Comparison of ENCODE assay signal across 8 cellular contexts in the genomic region with DNA sequence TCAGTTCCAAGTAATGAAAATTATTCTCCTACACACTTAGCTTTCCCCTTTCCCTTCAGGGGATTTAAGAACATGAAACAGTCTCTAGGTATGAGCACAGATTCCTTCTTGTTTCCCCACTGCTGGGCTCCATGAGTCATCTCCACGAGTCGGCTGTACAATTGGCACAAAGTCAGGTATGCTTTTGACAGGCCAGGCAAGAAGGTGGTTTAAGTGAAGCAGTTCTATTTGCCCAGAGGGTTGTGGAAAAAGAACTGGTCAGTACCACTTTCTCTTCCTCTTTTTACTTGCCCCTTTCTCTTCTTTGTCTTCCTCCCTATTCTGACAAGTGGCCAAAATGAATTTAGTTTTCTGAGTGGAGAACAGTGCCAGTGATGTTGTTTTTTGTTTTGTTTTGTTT. TPM values are rescaled to one million over a fixed set of nuclear protein-coding genes. Genes with fewer than 3 reads are reported as not detected.
DNase-seq lines count a peak whose midpoint lies in the region; ATAC-seq and TF ChIP-seq lines count a peak whose summit lies in the region.

No MANE protein-coding gene starts in this region.

- WGBS in SK-N-SH (ENCODE audit: low lambda C conversion rate): 7% methylated on average over 2 of the region's 2 CpGs

- peaks cover 19% of the 10 kb centered on the region; the same call in 1 of the 2 replicates for H4K20me1 ChIP-seq in SK-N-SH (ENCODE audit: insufficient read depth)

- H3K27me3 Mint-ChIP-seq in natural killer cell treated with Interleukin-12 subunit alpha and Interleukin-12 subunit beta and Interleukin-15 and Interleukin-18, amount 100 ng/mL, for 72 hours: no peaks in the 10 kb centered on the region

- H3K4me2 ChIP-seq in SK-N-SH: peak overlapping the region; percentile 20; the same call in 1 of the 2 replicates

- CTCF ChIA-PET in SK-N-SH (lab: Yijun Ruan, JAX): no interaction called here

- no peak overlapping the region for H3K27ac Mint-ChIP-seq in stimulated activated effector memory CD8-positive, alpha-beta T cell treated with anti-CD3 and anti-CD28 coated beads, Interleukin-12 subunit alpha, Interleukin-12 subunit beta, amount 100 ng/mL, for 72 hours
- H3K27ac Mint-ChIP-seq in natural killer cell treated with Interleukin-12 subunit alpha and Interleukin-12 subunit beta and Interleukin-15 and Interleukin-18, amount 100 ng/mL, for 72 hours: no peak overlapping the region

- H3K9me3 ChIP-seq in SK-N-SH: no peaks in the 10 kb centered on the region

- H3K36me3 ChIP-seq in SK-N-SH (replicated peaks in 1 of 2; ENCODE audit: control insufficient read depth in 1 of 2, insufficient read depth in 2 of 2, low read length in 1 of 2): peaks cover 54 to 88% of the 10 kb centered on the region in 2 experiments

- TF ChIP-seq EP300 in SK-N-SH (IDR thresholded peaks at IDR 0.05; ENCODE audit: borderline replicate concordance in 1 of 2, low read depth in 1 of 2, low read length in 1 of 2): peak in 1 of 2 experiments; percentile 48; a peak in 1 of 4 replicates

- H3K9me2 ChIP-seq in SK-N-SH: no peaks in the 10 kb centered on the region

- peaks cover 100% of the 10 kb centered on the region for H3K36me3 Mint-ChIP-seq in stimulated activated effector memory CD8-positive, alpha-beta T cell treated with anti-CD3 and anti-CD28 coated beads, Interleukin-12 subunit alpha, Interleukin-12 subunit beta, amount 100 ng/mL, for 72 hours
- peaks cover 21% of the 10 kb centered on the region for H3K36me3 Mint-ChIP-seq in natural killer cell treated with Interleukin-12 subunit alpha and Interleukin-12 subunit beta and Interleukin-15 and Interleukin-18, amount 100 ng/mL, for 72 hours

- POLR2A ChIA-PET in SK-N-SH (lab: Yijun Ruan, JAX): no interaction called here

- H3K4me1 ChIP-seq in SK-N-SH (ENCODE audit: control insufficient read depth in 1 of 2, insufficient read depth in 2 of 2, low read depth in 1 of 2, low read length in 1 of 2) (peaks cover 0 to 16% of the 10 kb centered on the region in 2 experiments; a peak in 1 of 4 replicates), foreskin keratinocyte (peaks cover 23% of the 10 kb centered on the region)

- no peak for TF ChIP-seq RAD21 in SK-N-SH (IDR thresholded peaks at IDR 0.05; ENCODE audit: low read length)

- DNase-seq in 8988T (peak; percentile 47), SK-N-SH (no peak), foreskin keratinocyte (peak; percentile 94 to 98), ecto neural progenitor cell (ENCODE audit: low spot score) (no peak)
- no peak for DNase-seq in stimulated activated effector memory CD8-positive, alpha-beta T cell treated with anti-CD3 and anti-CD28 coated beads, Interleukin-12 subunit alpha, Interleukin-12 subunit beta, amount 100 ng/mL, for 72 hours (ENCODE audit: low spot score in 2 of 2)
- DNase-seq in natural killer cell treated with Interleukin-12 subunit alpha and Interleukin-12 subunit beta and Interleukin-15 and Interleukin-18, amount 100 ng/mL, for 72 hours (ENCODE audit: low spot score): no peak

- no peaks in the 10 kb centered on the region for H3K9me3 Mint-ChIP-seq in stimulated activated effector memory CD8-positive, alpha-beta T cell treated with anti-CD3 and anti-CD28 coated beads, Interleukin-12 subunit alpha, Interleukin-12 subunit beta, amount 100 ng/mL, for 72 hours
- H3K9me3 Mint-ChIP-seq in natural killer cell treated with Interleukin-12 subunit alpha and Interleukin-12 subunit beta and Interleukin-15 and Interleukin-18, amount 100 ng/mL, for 72 hours: no peaks in the 10 kb centered on the region

- ATAC-seq in GM18868 (IDR thresholded peaks at IDR 0.05; ENCODE audit: unreplicated experiment) (peak; percentile 98), HG03108 (IDR thresholded peaks at IDR 0.05; ENCODE audit: unreplicated experiment) (peak; percentile 95), foreskin keratinocyte (peak; percentile 96)
- peak; percentile 54 for ATAC-seq in stimulated activated effector memory CD8-positive, alpha-beta T cell treated with anti-CD3 and anti-CD28 coated beads, Interleukin-12 subunit alpha, Interleukin-12 subunit beta, amount 100 ng/mL, for 72 hours
- no peak for ATAC-seq in natural killer cell treated with Interleukin-12 subunit alpha and Interleukin-12 subunit beta and Interleukin-15 and Interleukin-18, amount 100 ng/mL, for 72 hours

- H3K27me3 ChIP-seq in SK-N-SH (ENCODE audit: insufficient read depth) (no peaks in the 10 kb centered on the region), foreskin keratinocyte (no peaks in the 10 kb centered on the region)

- H2AFZ ChIP-seq in SK-N-SH (ENCODE audit: low read depth): no peak overlapping the region

- H3K9ac ChIP-seq in SK-N-SH: peak overlapping the region; percentile 37; the same call in 1 of the 2 replicates

- peak overlapping the region; percentile 47 to 88; a peak in 3 of 4 replicates for H3K27ac ChIP-seq in SK-N-SH (ENCODE audit: low read depth in 2 of 2, low read length in 1 of 2)
- H3K27ac ChIP-seq in foreskin keratinocyte: peak overlapping the region; percentile 7

- H3K79me2 ChIP-seq in SK-N-SH (ENCODE audit: insufficient read depth): peaks cover 81% of the 10 kb centered on the region

- no peak overlapping the region for H3K4me3 ChIP-seq in SK-N-SH (ENCODE audit: low read depth in 2 of 2, low read length in 1 of 2)

- H3K4me1 Mint-ChIP-seq in stimulated activated effector memory CD8-positive, alpha-beta T cell treated with anti-CD3 and anti-CD28 coated beads, Interleukin-12 subunit alpha, Interleukin-12 subunit beta, amount 100 ng/mL, for 72 hours: no peaks in the 10 kb centered on the region
- no peaks in the 10 kb centered on the region for H3K4me1 Mint-ChIP-seq in natural killer cell treated with Interleukin-12 subunit alpha and Interleukin-12 subunit beta and Interleukin-15 and Interleukin-18, amount 100 ng/mL, for 72 hours (ENCODE audit: low read depth in 2 of 2)

- H3F3A ChIP-seq in SK-N-SH (replicated peaks; ENCODE audit: insufficient read depth): peaks cover 47% of the 10 kb centered on the region

- H3K4me3 Mint-ChIP-seq in stimulated activated effector memory CD8-positive, alpha-beta T cell treated with anti-CD3 and anti-CD28 coated beads, Interleukin-12 subunit alpha, Interleukin-12 subunit beta, amount 100 ng/mL, for 72 hours: no peak overlapping the region
- H3K4me3 Mint-ChIP-seq in natural killer cell treated with Interleukin-12 subunit alpha and Interleukin-12 subunit beta and Interleukin-15 and Interleukin-18, amount 100 ng/mL, for 72 hours: no peak overlapping the region

- TF ChIP-seq CTCF in SK-N-SH (IDR thresholded peaks at IDR 0.05): no peak
- no peak for TF ChIP-seq CTCF in foreskin keratinocyte (conservative IDR thresholded peaks at IDR 0.05)

TF ChIP-seq in SK-N-SH, 30 proteins besides CTCF, POLR2A, EP300 and RAD21 (continues in another document):
- TF ChIP-seq FOXJ3 (CRISPR knock-in tag; IDR thresholded peaks at IDR 0.05) (no peak), GABPA (IDR thresholded peaks at IDR 0.05; ENCODE audit: low read depth) (no peak), NRF1 (IDR thresholded peaks at IDR 0.05; ENCODE audit: low read depth, low read length) (no peak), NFIC (IDR thresholded peaks at IDR 0.05; ENCODE audit: borderline replicate concordance) (peak; percentile 94), FOSL2 (IDR thresholded peaks at IDR 0.05; ENCODE audit: borderline replicate concordance, low read depth) (peak; percentile 97), YY1 (IDR thresholded peaks at IDR 0.05; ENCODE audit: low read depth) (no peak), RXRA (IDR thresholded peaks at IDR 0.05; ENCODE audit: borderline replicate concordance, low read depth) (no peak), EZH2phosphoT487 (IDR thresholded peaks at IDR 0.05; ENCODE audit: borderline replicate concordance, low read depth) (no peak), SIN3A (IDR thresholded peaks at IDR 0.05; ENCODE audit: borderline replicate concordance, low read depth, low read length) (peak; percentile 99), TAF1 (IDR thresholded peaks at IDR 0.05; ENCODE audit: borderline replicate concordance, low read depth, low read length) (0 out of 2 replicates have a peak, but pooled peaks have one; percentile 9), JUND (IDR thresholded peaks at IDR 0.05) (peak; percentile 96), TEAD4 (IDR thresholded peaks at IDR 0.05; ENCODE audit: borderline replicate concordance, insufficient read depth) (peak; percentile 46; the same call in 1 of the 2 replicates)
- TF ChIP-seq, protein P1, sequence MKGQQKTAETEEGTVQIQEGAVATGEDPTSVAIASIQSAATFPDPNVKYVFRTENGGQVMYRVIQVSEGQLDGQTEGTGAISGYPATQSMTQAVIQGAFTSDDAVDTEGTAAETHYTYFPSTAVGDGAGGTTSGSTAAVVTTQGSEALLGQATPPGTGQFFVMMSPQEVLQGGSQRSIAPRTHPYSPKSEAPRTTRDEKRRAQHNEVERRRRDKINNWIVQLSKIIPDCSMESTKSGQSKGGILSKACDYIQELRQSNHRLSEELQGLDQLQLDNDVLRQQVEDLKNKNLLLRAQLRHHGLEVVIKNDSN (IDR thresholded peaks at IDR 0.05; ENCODE audit: borderline replicate concordance, low read depth): no peak
- TF ChIP-seq, protein P2, sequence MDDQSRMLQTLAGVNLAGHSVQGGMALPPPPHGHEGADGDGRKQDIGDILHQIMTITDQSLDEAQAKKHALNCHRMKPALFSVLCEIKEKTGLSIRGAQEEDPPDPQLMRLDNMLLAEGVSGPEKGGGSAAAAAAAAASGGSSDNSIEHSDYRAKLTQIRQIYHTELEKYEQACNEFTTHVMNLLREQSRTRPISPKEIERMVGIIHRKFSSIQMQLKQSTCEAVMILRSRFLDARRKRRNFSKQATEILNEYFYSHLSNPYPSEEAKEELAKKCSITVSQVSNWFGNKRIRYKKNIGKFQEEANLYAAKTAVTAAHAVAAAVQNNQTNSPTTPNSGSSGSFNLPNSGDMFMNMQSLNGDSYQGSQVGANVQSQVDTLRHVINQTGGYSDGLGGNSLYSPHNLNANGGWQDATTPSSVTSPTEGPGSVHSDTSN (IDR thresholded peaks at IDR 0.05): peak; percentile 62

RNA-seq across cellular contexts. Expression of a gene that starts 16.3 kb away (rescaled TPM):
- polyA plus RNA-seq in SK-N-SH (2012; rRNA removed): 110 and 140 TPM in 2 replicates
- 78.2 and 105 TPM in 2 replicates for polyA plus RNA-seq in SK-N-SH (2012; cell fraction: cytosol; rRNA removed)
- 354 and 413 TPM in 2 replicates for polyA plus RNA-seq in SK-N-SH (2012; cell fraction: nucleus; rRNA removed)
- total RNA-seq in foreskin keratinocyte: 384 and 390 TPM in 2 replicates
- polyA plus RNA-seq in foreskin keratinocyte: 132 and 135 TPM in 2 replicates
- 100 to 1,000 TPM; 322 to 415 TPM for total RNA-seq in natural killer cell treated with Interleukin-12 subunit alpha and Interleukin-12 subunit beta and Interleukin-15 and Interleukin-18, amount 100 ng/mL, for 72 hours

Comparison
In these comparisons a context has a peak if more than half of its experiments do, and no peak if none do; other contexts are left out.
1. DNase-seq: peak in 8988T (single experiment) and foreskin keratinocyte (2 of 2); none in SK-N-SH (single experiment), stimulated activated effector memory CD8-positive, alpha-beta T cell treated with anti-CD3 and anti-CD28 coated beads, Interleukin-12 subunit alpha, Interleukin-12 subunit beta, amount 100 ng/mL, for 72 hours (0 of 2), ecto neural progenitor cell (single experiment) and natural killer cell treated with Interleukin-12 subunit alpha and Interleukin-12 subunit beta and Interleukin-15 and Interleukin-18, amount 100 ng/mL, for 72 hours (single experiment).
2. ATAC-seq: peak in GM18868 (single experiment), HG03108 (single experiment), foreskin keratinocyte (single experiment) and stimulated activated effector memory CD8-positive, alpha-beta T cell treated with anti-CD3 and anti-CD28 coated beads, Interleukin-12 subunit alpha, Interleukin-12 subunit beta, amount 100 ng/mL, for 72 hours (single experiment); none in natural killer cell treated with Interleukin-12 subunit alpha and Interleukin-12 subunit beta and Interleukin-15 and Interleukin-18, amount 100 ng/mL, for 72 hours (0 of 2).